In genomic region chr12:57452937-57453509, GRCh38 we compare ENCODE assay signal across 8 cellular contexts. TPM values are rescaled to one million over a fixed set of nuclear protein-coding genes. Genes with fewer than 3 reads are reported as not detected.
DNase-seq lines count a peak whose midpoint lies in the region; ATAC-seq and TF ChIP-seq lines count a peak whose summit lies in the region.

No MANE protein-coding gene starts in this region.

- no peaks in the 10 kb centered on the region for H3K27me3 ChIP-seq in testis

- H3K4me3 ChIP-seq in testis: no peak overlapping the region

- H3K36me3 ChIP-seq in testis (ENCODE audit: low read depth, missing control alignments): no peaks in the 10 kb centered on the region

- ATAC-seq in esophagus mucosa (peak; percentile 73), GM19397 (IDR thresholded peaks at IDR 0.05; ENCODE audit: unreplicated experiment) (no peak)

- DNase-seq in DMS53 treated with DMSO at 0.1 percent for 48 hours (lab: John Stamatoyannopoulos, UW; ENCODE audit: unreplicated experiment) (peak; percentile 79), HCEC 1CT (peak; percentile 73), NCI-H2227 (lab: John Stamatoyannopoulos, UW; ENCODE audit: unreplicated experiment) (peak; percentile 75), mucosa of gallbladder (ENCODE audit: low spot score) (peak; percentile 76), testis (peak; percentile 89)
- DNase-seq in activated CD4-positive, alpha-beta T cell treated with anti-CD3 and anti-CD28 coated beads for 4 hours: peak; percentile 32 to 40

- 32 to 53% methylated on average over 7 of the region's 7 CpGs for WGBS in testis, 2 donors

- no peaks in the 10 kb centered on the region for H3K9me3 ChIP-seq in testis

- no peak for TF ChIP-seq POLR2A in testis (IDR thresholded peaks at IDR 0.05)

- H3K4me1 ChIP-seq in testis: peaks cover 13% of the 10 kb centered on the region

- TF ChIP-seq CTCF in testis (IDR thresholded peaks at IDR 0.05): peak; percentile 90 to 92 (median 91)

- intact Hi-C loops in testis (cut with DNase I; ENCODE audit: low total_unique reads): no loop called here

- H3K27ac ChIP-seq in testis: no peak overlapping the region

RNA-seq across cellular contexts. Expression of gene INHBE, which starts 2.1 kb away (rescaled TPM):
- total RNA-seq in esophagus mucosa (not detected), mucosa of gallbladder (0.58 TPM), testis (under 1 TPM; 0.24 to 0.25 TPM)
- polyA plus RNA-seq in testis (ENCODE audit: insufficient read depth, low read depth, low replicate concordance): 0.12 TPM

RNA-seq across cellular contexts. Expression of gene GLI1, which starts 6.6 kb away (rescaled TPM):
- total RNA-seq in esophagus mucosa (0.72 TPM), mucosa of gallbladder (6.2 TPM), testis (10 to 100 TPM in 1 of 2 donors, 1 to 10 TPM in 1; 8.3 to 18.0 TPM)
- polyA plus RNA-seq in testis (ENCODE audit: insufficient read depth, low read depth, low replicate concordance): 9.3 TPM

RNA-seq across cellular contexts. Expression of gene INHBC, which starts 18.4 kb away (rescaled TPM):
- total RNA-seq in esophagus mucosa (not detected), mucosa of gallbladder (not detected), testis (1 to 10 TPM; 1.8 to 3.1 TPM)
- 2.1 TPM for polyA plus RNA-seq in testis (ENCODE audit: insufficient read depth, low read depth, low replicate concordance)

RNA-seq across cellular contexts. Expression of gene R3HDM2, which starts 22.2 kb away (rescaled TPM):
- 30.2 TPM for total RNA-seq in esophagus mucosa
- 73.5 TPM for total RNA-seq in mucosa of gallbladder
- total RNA-seq in testis: 10 to 100 TPM; 92.0 to 93.9 TPM
- polyA plus RNA-seq in testis (ENCODE audit: insufficient read depth, low read depth, low replicate concordance): 54.6 TPM

RNA-seq across cellular contexts. Expression of gene ARHGAP9, which starts 26.6 kb away (rescaled TPM):
- total RNA-seq in esophagus mucosa (2.0 TPM), mucosa of gallbladder (20.4 TPM), testis (10 to 100 TPM; 24.8 to 29.2 TPM)
- polyA plus RNA-seq in testis (ENCODE audit: insufficient read depth, low read depth, low replicate concordance): 111 TPM

Comparison
In these comparisons a context has a peak if more than half of its experiments do, and no peak if none do; other contexts are left out.
1. DNase-seq: peak in every context shown above with its lines; median percentile 89 in testis; 79 in DMS53 treated with DMSO at 0.1 percent for 48 hours; 76 in mucosa of gallbladder; 75 in NCI-H2227; 73 in HCEC 1CT; 36 in activated CD4-positive, alpha-beta T cell treated with anti-CD3 and anti-CD28 coated beads for 4 hours.